ENCODE assay signal across 2 cellular contexts in genomic region chr6:52548353-52548713, GRCh38.
TF ChIP-seq lines count a peak whose summit lies in the region.

No MANE protein-coding gene starts in this region.

TF ChIP-seq in GM12891, 5 proteins besides CTCF, POLR2A, EP300 and RAD21:
- TF ChIP-seq SPI1 (IDR thresholded peaks at IDR 0.05; ENCODE audit: low read depth, low read length) (0 out of 2 replicates have a peak, but pooled peaks have one; percentile 27), POU2F2 (IDR thresholded peaks at IDR 0.05; ENCODE audit: low read depth, low read length) (no peak)

TF ChIP-seq in HepG2, 621 proteins besides CTCF, POLR2A, EP300 and RAD21:
- TF ChIP-seq WIZ (CRISPR knock-in tag; IDR thresholded peaks at IDR 0.05) (no peak), GPN1 (CRISPR knock-in tag; IDR thresholded peaks at IDR 0.05; ENCODE audit: borderline replicate concordance) (no peak), ATF1 (CRISPR knock-in tag; IDR thresholded peaks at IDR 0.05) (no peak), ZNF318 (CRISPR knock-in tag; IDR thresholded peaks at IDR 0.05) (no peak), ZNF232 (CRISPR knock-in tag; IDR thresholded peaks at IDR 0.05; ENCODE audit: borderline replicate concordance) (no peak), IKZF4 (CRISPR knock-in tag; IDR thresholded peaks at IDR 0.05; ENCODE audit: borderline replicate concordance, low read depth, not compliant biosample characterization) (no peak), LRRFIP1 (CRISPR knock-in tag; conservative IDR thresholded peaks at IDR 0.05) (no peak), MTERF4 (CRISPR knock-in tag; IDR thresholded peaks at IDR 0.05) (no peak), MTF1 (CRISPR knock-in tag; IDR thresholded peaks at IDR 0.05) (no peak)
- TF ChIP-seq, protein P1, sequence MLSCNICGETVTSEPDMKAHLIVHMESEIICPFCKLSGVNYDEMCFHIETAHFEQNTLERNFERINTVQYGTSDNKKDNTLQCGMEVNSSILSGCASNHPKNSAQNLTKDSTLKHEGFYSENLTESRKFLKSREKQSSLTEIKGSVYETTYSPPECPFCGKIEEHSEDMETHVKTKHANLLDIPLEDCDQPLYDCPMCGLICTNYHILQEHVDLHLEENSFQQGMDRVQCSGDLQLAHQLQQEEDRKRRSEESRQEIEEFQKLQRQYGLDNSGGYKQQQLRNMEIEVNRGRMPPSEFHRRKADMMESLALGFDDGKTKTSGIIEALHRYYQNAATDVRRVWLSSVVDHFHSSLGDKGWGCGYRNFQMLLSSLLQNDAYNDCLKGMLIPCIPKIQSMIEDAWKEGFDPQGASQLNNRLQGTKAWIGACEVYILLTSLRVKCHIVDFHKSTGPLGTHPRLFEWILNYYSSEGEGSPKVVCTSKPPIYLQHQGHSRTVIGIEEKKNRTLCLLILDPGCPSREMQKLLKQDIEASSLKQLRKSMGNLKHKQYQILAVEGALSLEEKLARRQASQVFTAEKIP (CRISPR knock-in tag; IDR thresholded peaks at IDR 0.05; ENCODE audit: borderline replicate concordance): no peak
- TF ChIP-seq, protein P2, sequence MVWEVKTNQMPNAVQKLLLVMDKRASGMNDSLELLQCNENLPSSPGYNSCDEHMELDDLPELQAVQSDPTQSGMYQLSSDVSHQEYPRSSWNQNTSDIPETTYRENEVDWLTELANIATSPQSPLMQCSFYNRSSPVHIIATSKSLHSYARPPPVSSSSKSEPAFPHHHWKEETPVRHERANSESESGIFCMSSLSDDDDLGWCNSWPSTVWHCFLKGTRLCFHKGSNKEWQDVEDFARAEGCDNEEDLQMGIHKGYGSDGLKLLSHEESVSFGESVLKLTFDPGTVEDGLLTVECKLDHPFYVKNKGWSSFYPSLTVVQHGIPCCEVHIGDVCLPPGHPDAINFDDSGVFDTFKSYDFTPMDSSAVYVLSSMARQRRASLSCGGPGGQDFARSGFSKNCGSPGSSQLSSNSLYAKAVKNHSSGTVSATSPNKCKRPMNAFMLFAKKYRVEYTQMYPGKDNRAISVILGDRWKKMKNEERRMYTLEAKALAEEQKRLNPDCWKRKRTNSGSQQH (CRISPR knock-in tag; IDR thresholded peaks at IDR 0.05; ENCODE audit: low read depth): no peak
